ENCODE assay signal across 24 cellular contexts in genomic region chr3:156838035-156838434, GRCh38. TPM values are rescaled to one million over a fixed set of nuclear protein-coding genes. Genes with fewer than 3 reads are reported as not detected.
A peak's percentile ranks its signal among the peaks of the same experiment; 100 is the strongest.
DNase-seq lines count a peak whose midpoint lies in the region; ATAC-seq and TF ChIP-seq lines count a peak whose summit lies in the region.
"Had no signal": no experiment of that assay in that cellular context is flagged by ENCODE, and none has a peak within 500 bp of the region (broad histone marks: within the 10 kb centered on the region; RNA-seq: fewer than 3 reads in every experiment).

No MANE protein-coding gene starts in this region.

- no peaks in the 10 kb centered on the region for H3K79me2 ChIP-seq in trophoblast cell (ENCODE audit: control insufficient read depth, insufficient read depth, low read length, poor library complexity)

- H4K8ac ChIP-seq in trophoblast cell (ENCODE audit: low read depth, low read length), result no peak overlapping the region

- H3K14ac ChIP-seq in trophoblast cell (ENCODE audit: low read length), result no peak overlapping the region

- no peak overlapping the region for H2AFZ ChIP-seq in trophoblast cell (ENCODE audit: insufficient read depth, low read length, poor library complexity)

- peak overlapping the region; percentile 58 for H3K9ac ChIP-seq in trophoblast cell (ENCODE audit: low read length)
- H3K9ac ChIP-seq: BLaER1 treated with 17β-estradiol and CSF1 and Interleukin-3, amounts not matched to agents 10 nM and 100 nM had no signal

- H3K4me3 ChIP-seq in Caco-2 (ENCODE audit: low read depth, low read length) (no peak overlapping the region), HEK293 (ENCODE audit: low read depth, low read length) (no peak overlapping the region), trophoblast cell (ENCODE audit: low read depth, low read length) (no peak overlapping the region), stomach (no peak overlapping the region)
- H3K4me3 ChIP-seq: BLaER1 treated with 17β-estradiol and CSF1 and Interleukin-3, amounts not matched to agents 10 nM and 100 nM; GM12878 had no signal

- H3K27ac Mint-ChIP-seq in Caco-2 (ENCODE audit: unreplicated experiment), result peak overlapping the region; percentile 60
- H3K27ac Mint-ChIP-seq in stimulated activated memory B cell treated with anti-CD40 and anti-IgM and Interleukin-4, amounts not matched to agents 10 μg/mL and 1 μg/mL and 100 μg/mL, for 72 hours, result no peak overlapping the region
- H3K27ac Mint-ChIP-seq: B cell; CD4-positive, alpha-beta T cell; CD8-positive, alpha-beta T cell had no signal

- ATAC-seq in left lobe of liver, result peak; percentile 39
- no peak for ATAC-seq in stimulated activated memory B cell treated with anti-CD40 and anti-IgM and Interleukin-4, amounts not matched to agents 10 μg/mL and 1 μg/mL and 100 μg/mL, for 72 hours
- ATAC-seq: CD8-positive, alpha-beta T cell; GM12878 had no signal

- no peak overlapping the region for H4K12ac ChIP-seq in trophoblast cell (ENCODE audit: low read depth, low read length)

- H3K27ac ChIP-seq in HEK293 (ENCODE audit: extremely low read depth, low read depth, low read length), result no peak overlapping the region
- H3K27ac ChIP-seq in trophoblast cell (ENCODE audit: low read depth, low read length), result no peak overlapping the region
- no peak overlapping the region for H3K27ac ChIP-seq in stomach
- H3K27ac ChIP-seq: BLaER1 treated with 17β-estradiol and CSF1 and Interleukin-3, amounts not matched to agents 10 nM and 100 nM; C4-2B had no signal

- no peak overlapping the region for H2AK5ac ChIP-seq in trophoblast cell (ENCODE audit: low read length)

- H3K27me3 ChIP-seq in Caco-2 (replicated peaks; ENCODE audit: control insufficient read depth, insufficient read depth, low read length) (no peaks in the 10 kb centered on the region), trophoblast cell (ENCODE audit: insufficient read depth, low read length) (no peaks in the 10 kb centered on the region), stomach (no peaks in the 10 kb centered on the region)
- H3K27me3 ChIP-seq: BLaER1 treated with 17β-estradiol and CSF1 and Interleukin-3, amounts not matched to agents 10 nM and 100 nM had no signal

- H3K4me2 ChIP-seq in trophoblast cell (ENCODE audit: low read length), result no peak overlapping the region
- H3K4me2 ChIP-seq: BLaER1 treated with 17β-estradiol and CSF1 and Interleukin-3, amounts not matched to agents 10 nM and 100 nM had no signal

- H4K91ac ChIP-seq in trophoblast cell (ENCODE audit: low read depth, low read length), result no peak overlapping the region

- H3K23ac ChIP-seq in trophoblast cell (ENCODE audit: low read length), result no peak overlapping the region

- no peak overlapping the region for H3K18ac ChIP-seq in trophoblast cell (ENCODE audit: low read length)

- H3K9me3 ChIP-seq in Caco-2 (no peaks in the 10 kb centered on the region), HEK293 (ENCODE audit: control insufficient read depth, insufficient read depth, low read depth, low read length) (no peaks in the 10 kb centered on the region), trophoblast cell (ENCODE audit: insufficient read depth, low read depth, low read length) (no peaks in the 10 kb centered on the region), stomach (no peaks in the 10 kb centered on the region)
- H3K9me3 ChIP-seq: BLaER1 treated with 17β-estradiol and CSF1 and Interleukin-3, amounts not matched to agents 10 nM and 100 nM had no signal

- no peaks in the 10 kb centered on the region for H3K9me3 Mint-ChIP-seq in Caco-2 (ENCODE audit: unreplicated experiment)
- H3K9me3 Mint-ChIP-seq in stimulated activated memory B cell treated with anti-CD40 and anti-IgM and Interleukin-4, amounts not matched to agents 10 μg/mL and 1 μg/mL and 100 μg/mL, for 72 hours, result no peaks in the 10 kb centered on the region
- H3K9me3 Mint-ChIP-seq: CD4-positive, alpha-beta T cell; CD8-positive, alpha-beta T cell had no signal

- POLR2A ChIA-PET in Caco-2 (lab: Charles Lee) (no interaction called here), HEK293 (lab: Yijun Ruan, JAX) (no interaction called here)

- BruUV-seq in Caco-2 (replicated peaks; lab: Mats Ljungman, UMichigan), result no TSS peak

- no peaks in the 10 kb centered on the region for H3K27me3 Mint-ChIP-seq in Caco-2 (ENCODE audit: insufficient read depth, unreplicated experiment)
- H3K27me3 Mint-ChIP-seq in stimulated activated memory B cell treated with anti-CD40 and anti-IgM and Interleukin-4, amounts not matched to agents 10 μg/mL and 1 μg/mL and 100 μg/mL, for 72 hours, result no peaks in the 10 kb centered on the region
- H3K27me3 Mint-ChIP-seq: B cell; CD4-positive, alpha-beta T cell had no signal

- TF ChIP-seq CTCF in Caco-2 (IDR thresholded peaks at IDR 0.05; ENCODE audit: insufficient read depth in 1 of 2, low read depth in 1 of 2, low read length in 1 of 2, severe bottlenecking in 1 of 2, unreplicated experiment in 1 of 2) (no peak), HEK293 (tag by site-specific recombination; IDR thresholded peaks at IDR 0.05) (no peak), stomach (IDR thresholded peaks at IDR 0.05) (no peak)

- intact Hi-C loops in Caco-2 (cut with micrococcal nuclease; ENCODE audit: unreplicated experiment) (loop anchor here (1.0 kb wide), 1 partner anchor 12 kb away; the partner anchor contains the start of gene LEKR1), stomach (cut with DNase I; ENCODE audit: low total_unique reads) (no loop called here)

- H3K36me3 Mint-ChIP-seq in Caco-2 (ENCODE audit: insufficient read depth, unreplicated experiment), result no peaks in the 10 kb centered on the region
- peaks cover 6% of the 10 kb centered on the region for H3K36me3 Mint-ChIP-seq in stimulated activated memory B cell treated with anti-CD40 and anti-IgM and Interleukin-4, amounts not matched to agents 10 μg/mL and 1 μg/mL and 100 μg/mL, for 72 hours
- H3K36me3 Mint-ChIP-seq: CD8-positive, alpha-beta T cell had no signal

- no peak overlapping the region for H2BK12ac ChIP-seq in trophoblast cell (ENCODE audit: low read length)

- H3K36me3 ChIP-seq in Caco-2 (ENCODE audit: control insufficient read depth, insufficient read depth, low read length) (no peaks in the 10 kb centered on the region), HEK293 (ENCODE audit: control insufficient read depth in 2 of 2, insufficient read depth in 1 of 2, low read length in 2 of 2) (no peaks in the 10 kb centered on the region), trophoblast cell (ENCODE audit: control insufficient read depth in 1 of 2, insufficient read depth in 2 of 2, low read length in 2 of 2) (no peaks in the 10 kb centered on the region), stomach (no peaks in the 10 kb centered on the region)
- H3K36me3 ChIP-seq: BLaER1 treated with 17β-estradiol and CSF1 and Interleukin-3, amounts not matched to agents 10 nM and 100 nM had no signal

- H3K4me1 ChIP-seq in Caco-2, result peaks cover 37% of the 10 kb centered on the region
- H3K4me1 ChIP-seq in HEK293 (ENCODE audit: control insufficient read depth, insufficient read depth, low read length), result no peaks in the 10 kb centered on the region
- no peaks in the 10 kb centered on the region for H3K4me1 ChIP-seq in trophoblast cell (ENCODE audit: control insufficient read depth in 1 of 2, insufficient read depth in 2 of 2, low read length in 2 of 2)
- no peaks in the 10 kb centered on the region for H3K4me1 ChIP-seq in stomach
- H3K4me1 ChIP-seq: BLaER1 treated with 17β-estradiol and CSF1 and Interleukin-3, amounts not matched to agents 10 nM and 100 nM had no signal

- H3K4ac ChIP-seq in trophoblast cell (ENCODE audit: low read depth, low read length), result no peak overlapping the region

- CTCF ChIA-PET in Caco-2 (lab: Charles Lee), result no interaction called here
- CTCF ChIA-PET in HEK293 (lab: Yijun Ruan, JAX), result no interaction called here

- H2BK120ac ChIP-seq in trophoblast cell (ENCODE audit: insufficient read depth, low read length, poor library complexity), result no peak overlapping the region

- no peaks in the 10 kb centered on the region for H3K79me1 ChIP-seq in trophoblast cell (ENCODE audit: low read length)

- no CpG with 5 or more reads among the region's 3 CpGs for WGBS in trophoblast cell (ENCODE audit: extremely low coverage, insufficient coverage, insufficient read length)
- 92 to 97% (median 93%) methylated on average over 3 of the region's 3 CpGs for WGBS in stomach, 5 donors

- no peak for TF ChIP-seq EP300 in stomach (IDR thresholded peaks at IDR 0.05)

- no peak for TF ChIP-seq POLR2A in stomach (IDR thresholded peaks at IDR 0.05)

- H3K4me1 Mint-ChIP-seq in Caco-2 (ENCODE audit: low read depth, unreplicated experiment), result peaks cover 21% of the 10 kb centered on the region
- H3K4me1 Mint-ChIP-seq in stimulated activated memory B cell treated with anti-CD40 and anti-IgM and Interleukin-4, amounts not matched to agents 10 μg/mL and 1 μg/mL and 100 μg/mL, for 72 hours, result no peaks in the 10 kb centered on the region
- H3K4me1 Mint-ChIP-seq: B cell had no signal

- DNase-seq in Caco-2 (peak in 1 of 2 experiments; percentile 46), left lobe of liver (ENCODE audit: low spot score) (no peak), trophoblast cell (no peak), AG20443 (ENCODE audit: low spot score) (no peak), stomach (no peak)
- DNase-seq: 8988T; ACHN; AML-193; CD4-positive, alpha-beta T cell; CD8-positive, alpha-beta T cell; DMS 273 treated with DMSO at 0.1 percent for 48 hours; DMS153; DMS53; DMS79; DND-41; EL; GDM1 had no signal

- H3K4me3 Mint-ChIP-seq in Caco-2 (ENCODE audit: unreplicated experiment), result no peak overlapping the region
- no peak overlapping the region for H3K4me3 Mint-ChIP-seq in stimulated activated memory B cell treated with anti-CD40 and anti-IgM and Interleukin-4, amounts not matched to agents 10 μg/mL and 1 μg/mL and 100 μg/mL, for 72 hours
- H3K4me3 Mint-ChIP-seq: B cell; CD4-positive, alpha-beta T cell; CD8-positive, alpha-beta T cell had no signal

- H2BK5ac ChIP-seq in trophoblast cell (ENCODE audit: low read depth, low read length, poor library complexity), result no peak overlapping the region

TF ChIP-seq in HEK293, 187 proteins besides CTCF, POLR2A, EP300 and RAD21 (continues in another document):
- TF ChIP-seq ZNF239 (tag by site-specific recombination; IDR thresholded peaks at IDR 0.05), result no peak

RNA-seq across cellular contexts. Expression of gene LEKR1, which starts 11.9 kb away (rescaled TPM):
- 1.4 and 1.6 TPM in 2 replicates for total RNA-seq in Caco-2 (2022)
- total RNA-seq in left lobe of liver, result 0.58 TPM
- polyA plus RNA-seq in trophoblast cell (2013), result 0.04 and 0.14 TPM in 2 replicates
- total RNA-seq in stomach, result 1 to 10 TPM in 2 of 5 donors, not detected in 3; 2.2 to 2.6 TPM
- under 1 TPM; 0.31 to 0.44 (median 0.33) TPM for polyA plus RNA-seq in stomach
- total RNA-seq: G401 had no signal
